Comparison of ENCODE assay signal across 8 cellular contexts in genomic region chr12:40010899-40011774, GRCh38.
DNase-seq lines count a peak whose midpoint lies in the region; ATAC-seq, FAIRE-seq and TF ChIP-seq lines count a peak whose summit lies in the region.

No MANE protein-coding gene starts in this region.

- ATAC-seq in GM19351 (IDR thresholded peaks at IDR 0.05; ENCODE audit: unreplicated experiment) (peak; percentile 95), HG03432 (IDR thresholded peaks at IDR 0.05; ENCODE audit: unreplicated experiment) (peak; percentile 97)

- H3K4me3 ChIP-seq in fibroblast of pulmonary artery (replicated peaks; ENCODE audit: low read depth, low read length) (no peak overlapping the region), neutrophil (ENCODE audit: low read depth in 1 of 2, low read length in 1 of 2) (no peak overlapping the region)

- H3K36me3 ChIP-seq in neutrophil, result no peaks in the 10 kb centered on the region

- peak; percentile 59 for DNase-seq in Caki2 (ENCODE audit: low read depth)
- peak; percentile 35 for DNase-seq in NOMO-1 treated with dmso at 0.1 percent for 144 hours (lab: John Stamatoyannopoulos, UW; ENCODE audit: unreplicated experiment)
- peak; percentile 12 for DNase-seq in activated T-cell treated with anti-CD3 and anti-CD28 coated beads for 48 hours (ENCODE audit: low read depth)
- peak; percentile 85 for DNase-seq in fibroblast of pulmonary artery (ENCODE audit: low read depth)
- peak; percentile 68 for DNase-seq in urothelium cell line (ENCODE audit: low spot score)

- in situ Hi-C loops in Caki2 (cut with HindIII; ENCODE audit: low pct_unique_long_range_greater_than_20kb, low sequenced_read_pairs), result no loop called here

- no peaks in the 10 kb centered on the region for H3K27me3 ChIP-seq in neutrophil

- no peaks in the 10 kb centered on the region for H3K4me1 ChIP-seq in neutrophil (ENCODE audit: control insufficient read depth in 1 of 2, insufficient read depth in 1 of 2, low read depth in 1 of 2, low read length in 1 of 2)

- no peak overlapping the region for H3K27ac ChIP-seq in neutrophil

- FAIRE-seq in urothelium cell line (lab: Jason Lieb, UNC), result peak; percentile 52

- peak; percentile 89 for TF ChIP-seq CTCF in fibroblast of pulmonary artery (IDR thresholded peaks at IDR 0.05; ENCODE audit: low read length, missing control alignments)
- TF ChIP-seq CTCF in neutrophil (IDR thresholded peaks at IDR 0.05), result peak; percentile 44

- H3K9me3 ChIP-seq in neutrophil, result no peaks in the 10 kb centered on the region

Comparison
In these comparisons a context has a peak if more than half of its experiments do, and no peak if none do; other contexts are left out.
1. DNase-seq: peak in every context shown above with its lines; median percentile 85 in fibroblast of pulmonary artery; 68 in urothelium cell line; 59 in Caki2; 35 in NOMO-1 treated with dmso at 0.1 percent for 144 hours; 12 in activated T-cell treated with anti-CD3 and anti-CD28 coated beads for 48 hours.